8 cellular contexts compared by ENCODE assay signal in genomic region chr6:13302751-13303667, GRCh38. TPM values are rescaled to one million over a fixed set of nuclear protein-coding genes. Genes with fewer than 3 reads are reported as not detected.
DNase-seq lines count a peak whose midpoint lies in the region; ATAC-seq and TF ChIP-seq lines count a peak whose summit lies in the region.

No MANE protein-coding gene starts in this region.

- H3K4me3 Mint-ChIP-seq in IgD-negative memory B cell, result peak overlapping the region; percentile 54 to 95 (median 71)
- no peak overlapping the region for H3K4me3 Mint-ChIP-seq in activated CD4-positive, alpha-beta T cell treated with anti-CD3 and anti-CD28 coated beads, Interleukin-2, amount 10 ng/mL, durations not matched to agents 7 days and 5 days
- H3K4me3 Mint-ChIP-seq in naive thymus-derived CD4-positive, alpha-beta T cell, result peak overlapping the region in 1 of 10 donors; percentile 74

- peaks cover 30 to 40% (median 32%) of the 10 kb centered on the region in 3 donors for H3K4me1 Mint-ChIP-seq in IgD-negative memory B cell
- H3K4me1 Mint-ChIP-seq in activated CD4-positive, alpha-beta T cell treated with anti-CD3 and anti-CD28 coated beads, Interleukin-2, amount 10 ng/mL, durations not matched to agents 7 days and 5 days, result peaks cover 24% of the 10 kb centered on the region
- H3K4me1 Mint-ChIP-seq in naive thymus-derived CD4-positive, alpha-beta T cell, result peaks cover 0 to 27% (median 10%) of the 10 kb centered on the region in 7 donors

- H3K9me3 Mint-ChIP-seq in IgD-negative memory B cell, result no peaks in the 10 kb centered on the region
- H3K9me3 Mint-ChIP-seq in activated CD4-positive, alpha-beta T cell treated with anti-CD3 and anti-CD28 coated beads, Interleukin-2, amount 10 ng/mL, durations not matched to agents 7 days and 5 days, result no peaks in the 10 kb centered on the region
- H3K9me3 Mint-ChIP-seq in naive thymus-derived CD4-positive, alpha-beta T cell, result no peaks in the 10 kb centered on the region

- CTCF ChIA-PET in activated CD4-positive, alpha-beta T cell treated with anti-CD3 and anti-CD28 coated beads, Interleukin-2, amount 10 ng/mL, durations not matched to agents 7 days and 5 days (lab: Charles Lee), result interaction anchor here (0.6 to 2.6 kb wide), 6 partner anchors 8 to 103 kb away, joined by 3 to 8 read pairs (median 4); partner anchors contain the start of gene TBC1D7
- CTCF ChIA-PET in naive thymus-derived CD4-positive, alpha-beta T cell (lab: Charles Lee), result no interaction called here

- no peaks in the 10 kb centered on the region for H3K9me3 ChIP-seq in naive thymus-derived CD4-positive, alpha-beta T cell (ENCODE audit: control insufficient read depth in 2 of 3, low read length in 3 of 3)
- no peaks in the 10 kb centered on the region for H3K9me3 ChIP-seq in testis

- H3K27me3 ChIP-seq in GM06990 (replicated peaks; ENCODE audit: control insufficient read depth, insufficient read depth, low read length) (no peaks in the 10 kb centered on the region), testis (no peaks in the 10 kb centered on the region)
- no peaks in the 10 kb centered on the region for H3K27me3 ChIP-seq in naive thymus-derived CD4-positive, alpha-beta T cell (ENCODE audit: control insufficient read depth in 2 of 2, insufficient read depth in 2 of 2, low read length in 2 of 2)

- H3K27ac Mint-ChIP-seq in IgD-negative memory B cell, result peak overlapping the region; percentile 65 to 95 (median 76)
- H3K27ac Mint-ChIP-seq in activated CD4-positive, alpha-beta T cell treated with anti-CD3 and anti-CD28 coated beads, Interleukin-2, amount 10 ng/mL, durations not matched to agents 7 days and 5 days, result peak overlapping the region; percentile 55
- peak overlapping the region in 3 of 9 donors; percentile 14 to 88 (median 31) for H3K27ac Mint-ChIP-seq in naive thymus-derived CD4-positive, alpha-beta T cell

- TF ChIP-seq POLR2A in erythroblast (IDR thresholded peaks at IDR 0.05; ENCODE audit: low read length) (peak; percentile 18), testis (IDR thresholded peaks at IDR 0.05) (no peak)

- peak overlapping the region; percentile 27 for H3K4me3 ChIP-seq in GM06990 (replicated peaks; ENCODE audit: low read depth, low read length)
- H3K4me3 ChIP-seq in naive thymus-derived CD4-positive, alpha-beta T cell (ENCODE audit: low read length), result no peak overlapping the region
- H3K4me3 ChIP-seq in testis, result no peak overlapping the region

- ATAC-seq in GM21529 (IDR thresholded peaks at IDR 0.05; ENCODE audit: unreplicated experiment), result peak; percentile 74
- ATAC-seq in naive thymus-derived CD4-positive, alpha-beta T cell, result peak; percentile 83

- H3K27ac ChIP-seq in naive thymus-derived CD4-positive, alpha-beta T cell (ENCODE audit: low read depth, low read length), result no peak overlapping the region
- peak overlapping the region in 1 of 2 donors; percentile 65 for H3K27ac ChIP-seq in testis

- WGBS in testis, 2 donors, result 56 to 70% methylated on average over 17 of the region's 17 CpGs

- peaks cover 13% of the 10 kb centered on the region for H3K36me3 ChIP-seq in GM06990 (ENCODE audit: control insufficient read depth, insufficient read depth, low read length)
- peaks cover 0 to 67% (median 14%) of the 10 kb centered on the region in 3 experiments for H3K36me3 ChIP-seq in naive thymus-derived CD4-positive, alpha-beta T cell (ENCODE audit: control insufficient read depth in 2 of 3, insufficient read depth in 3 of 3, low read length in 3 of 3)
- H3K36me3 ChIP-seq in testis (ENCODE audit: low read depth, missing control alignments), result no peaks in the 10 kb centered on the region

- POLR2A ChIA-PET in activated CD4-positive, alpha-beta T cell treated with anti-CD3 and anti-CD28 coated beads, Interleukin-2, amount 10 ng/mL, durations not matched to agents 7 days and 5 days (lab: Charles Lee), result no interaction called here
- POLR2A ChIA-PET in naive thymus-derived CD4-positive, alpha-beta T cell (lab: Charles Lee), result no interaction called here

- H3K4me1 ChIP-seq in naive thymus-derived CD4-positive, alpha-beta T cell (ENCODE audit: control insufficient read depth in 2 of 2, insufficient read depth in 2 of 2, low read length in 2 of 2), result peaks cover 0 to 14% of the 10 kb centered on the region in 2 donors
- H3K4me1 ChIP-seq in testis, result no peaks in the 10 kb centered on the region

- peaks cover 8% of the 10 kb centered on the region for H3K36me3 Mint-ChIP-seq in IgD-negative memory B cell
- peaks cover 47% of the 10 kb centered on the region for H3K36me3 Mint-ChIP-seq in activated CD4-positive, alpha-beta T cell treated with anti-CD3 and anti-CD28 coated beads, Interleukin-2, amount 10 ng/mL, durations not matched to agents 7 days and 5 days (ENCODE audit: low read depth)
- peaks cover 14 to 79% (median 45%) of the 10 kb centered on the region in 5 donors for H3K36me3 Mint-ChIP-seq in naive thymus-derived CD4-positive, alpha-beta T cell

- no peak for TF ChIP-seq CTCF in GM06990 (IDR thresholded peaks at IDR 0.05; ENCODE audit: insufficient read depth, low read length, poor library complexity, severe bottlenecking)
- TF ChIP-seq CTCF in testis (IDR thresholded peaks at IDR 0.05), result no peak

- intact Hi-C loops in naive thymus-derived CD4-positive, alpha-beta T cell (cut with micrococcal nuclease), result loop anchor here in 1 of 2 donors (1.0 kb wide), 1 partner anchor 25 kb away; the partner anchor contains the start of gene TBC1D7
- intact Hi-C loops in testis (cut with DNase I; ENCODE audit: low total_unique reads), result no loop called here

- DNase-seq in GM06990 (ENCODE audit: extremely low read depth, insufficient read length), result peak; percentile 72
- peak; percentile 52 for DNase-seq in activated CD4-positive, alpha-beta T cell treated with anti-CD3 and anti-CD28 coated beads, Interleukin-2, amount 10 ng/mL, durations not matched to agents 7 days and 5 days
- DNase-seq in erythroblast (lab: John Stamatoyannopoulos, UW), result peak; percentile 79 to 91
- peak in 1 of 9 donors; percentile 49 for DNase-seq in naive thymus-derived CD4-positive, alpha-beta T cell
- peak; percentile 49 for DNase-seq in testis
- no peak for DNase-seq in NCI-H82 (lab: John Stamatoyannopoulos, UW)

- no peaks in the 10 kb centered on the region for H3K27me3 Mint-ChIP-seq in IgD-negative memory B cell
- H3K27me3 Mint-ChIP-seq in activated CD4-positive, alpha-beta T cell treated with anti-CD3 and anti-CD28 coated beads, Interleukin-2, amount 10 ng/mL, durations not matched to agents 7 days and 5 days, result no peaks in the 10 kb centered on the region
- H3K27me3 Mint-ChIP-seq in naive thymus-derived CD4-positive, alpha-beta T cell, result no peaks in the 10 kb centered on the region

RNA-seq across cellular contexts. Expression of gene TBC1D7, which starts 25.3 kb away (rescaled TPM):
- polyA plus RNA-seq in IgD-negative memory B cell (15.7 TPM), testis (ENCODE audit: insufficient read depth, low read depth, low replicate concordance) (48.0 TPM)
- 10 to 100 TPM; 18.1 to 20.0 TPM for total RNA-seq in activated CD4-positive, alpha-beta T cell treated with anti-CD3 and anti-CD28 coated beads, Interleukin-2, amount 10 ng/mL, durations not matched to agents 7 days and 5 days
- total RNA-seq in naive thymus-derived CD4-positive, alpha-beta T cell, result 10 to 100 TPM; 14.8 to 34.6 (median 17.0) TPM
- polyA plus RNA-seq in naive thymus-derived CD4-positive, alpha-beta T cell, result 10 to 100 TPM; 11.7 to 14.8 TPM
- 10 to 100 TPM; 24.2 to 28.0 TPM for total RNA-seq in testis
